8 cellular contexts compared by ENCODE assay signal in the genomic region with DNA sequence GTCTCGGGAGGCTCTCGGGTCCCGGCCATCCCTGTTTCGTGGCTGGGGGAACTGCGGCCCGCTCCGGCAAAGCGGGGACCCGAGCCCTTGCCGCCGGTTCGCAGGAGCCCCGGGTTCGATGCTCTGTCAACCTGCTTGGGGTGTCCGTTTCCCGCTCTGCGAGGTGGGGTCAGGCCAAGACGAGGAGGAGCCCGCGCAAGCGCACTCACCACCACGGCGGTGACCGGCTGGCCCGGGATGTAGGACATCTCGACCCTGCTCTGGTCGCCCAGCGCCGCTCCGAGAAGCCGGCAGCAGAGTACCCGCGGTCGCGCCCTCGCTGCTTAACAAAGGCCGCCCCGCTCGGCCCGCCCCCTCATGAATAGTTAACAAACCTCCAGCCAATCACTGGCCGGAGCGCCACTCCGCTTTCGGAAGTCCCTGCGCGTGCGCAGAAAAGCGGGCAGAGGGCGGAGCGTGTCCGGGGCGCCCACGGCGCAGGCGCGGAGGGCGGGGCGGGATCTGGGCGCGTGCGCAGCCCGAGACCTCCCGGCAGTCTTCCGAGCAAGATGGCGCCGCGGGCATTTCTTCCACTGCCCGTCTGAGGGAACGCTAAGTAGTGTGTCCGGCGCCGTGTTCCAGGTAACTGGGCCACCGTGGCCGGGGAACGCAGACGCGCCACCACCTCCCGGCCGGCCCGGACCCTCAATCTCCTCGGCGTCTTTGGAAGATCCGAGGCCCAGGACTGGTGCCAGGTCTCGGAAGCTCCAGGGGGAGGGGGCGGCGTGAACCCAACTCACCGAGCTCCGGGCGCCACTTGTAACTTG. TPM values are rescaled to one million over a fixed set of nuclear protein-coding genes. Genes with fewer than 3 reads are reported as not detected.
DNase-seq lines count a peak whose midpoint lies in the region; ATAC-seq and TF ChIP-seq lines count a peak whose summit lies in the region.

EMC6 (plus strand) TSS at position 534 of the 806 bp plus-strand sequence. CDS start 335 bp downstream, outside the sequence.
A gene with protein sequence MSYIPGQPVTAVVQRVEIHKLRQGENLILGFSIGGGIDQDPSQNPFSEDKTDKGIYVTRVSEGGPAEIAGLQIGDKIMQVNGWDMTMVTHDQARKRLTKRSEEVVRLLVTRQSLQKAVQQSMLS (minus strand): TSS at position 300 of the 806 bp plus-strand sequence. CDS start 52 bp downstream, at position 248.

- dilution Hi-C loops in mammary epithelial cell (cut with HindIII; ENCODE audit: low sequenced_read_pairs) = no loop called here

- DNase-seq in NCI-H2227 (lab: John Stamatoyannopoulos, UW; ENCODE audit: unreplicated experiment) = peak; percentile 97
- DNase-seq in WERI-Rb-1 = peak; percentile 98
- peak; percentile 97 for DNase-seq in mammary epithelial cell

- ATAC-seq in GM18870 (IDR thresholded peaks at IDR 0.05; ENCODE audit: unreplicated experiment) = peak; percentile 79
- peak; percentile 83 for ATAC-seq in HG03135 (IDR thresholded peaks at IDR 0.05; ENCODE audit: unreplicated experiment)

- H3K4me1 ChIP-seq in ACC112 (ENCODE audit: control insufficient read depth, insufficient read depth, low read length, unreplicated experiment) = peaks cover 21% of the 10 kb centered on the region
- peaks cover 23% of the 10 kb centered on the region for H3K4me1 ChIP-seq in mammary epithelial cell (ENCODE audit: insufficient read depth, low read length)
- 0 out of 2 replicates have a peak, but pooled peaks cover 2% of the 10 kb centered on the region for H3K4me1 ChIP-seq in iPS-20b (ENCODE audit: insufficient read depth, low read length)

- H3K9ac ChIP-seq in mammary epithelial cell (ENCODE audit: insufficient read depth, low read length) (peak within 1 kb of the TSS; percentile 88), iPS-20b (ENCODE audit: low read depth, low read length) (peak within 1 kb of the TSS; percentile 95)

- intact Hi-C loops in mammary epithelial cell (cut with micrococcal nuclease) = loop anchor here (5.0 kb wide), 1 partner anchor 111 kb away; the partner anchor contains the start of gene TRPV3

- H3K79me2 ChIP-seq in ACC112 (ENCODE audit: control insufficient read depth, insufficient read depth, low read length, unreplicated experiment) (peaks cover 50% of the 10 kb centered on the region), mammary epithelial cell (ENCODE audit: insufficient read depth, low read length) (peaks cover 67% of the 10 kb centered on the region)

- peak within 1 kb of the TSS; percentile 96 for H3K4me2 ChIP-seq in mammary epithelial cell (ENCODE audit: insufficient read depth, low read depth, low read length)

- CTCF ChIA-PET in mammary epithelial cell (lab: Charles Lee; ENCODE audit: low non-redundant PET) = no interaction called here

- H3K9me3 ChIP-seq in WERI-Rb-1 (ENCODE audit: severe bottlenecking) (no peaks in the 10 kb centered on the region), mammary epithelial cell (replicated peaks; ENCODE audit: insufficient read depth, low read length) (no peaks in the 10 kb centered on the region), iPS-20b (ENCODE audit: insufficient read depth, low read depth, low read length) (no peaks in the 10 kb centered on the region)

- 4% methylated on average over 25 of the region's 89 CpGs for WGBS in mammary epithelial cell (ENCODE audit: low coverage, missing lambda C conversion rate)

- H2AFZ ChIP-seq in ACC112 (ENCODE audit: low read length, unreplicated experiment) (peak within 1 kb of the TSS; percentile 69), mammary epithelial cell (ENCODE audit: low read depth, low read length) (peak within 1 kb of the TSS; percentile 88)

- H3K36me3 ChIP-seq in ACC112 (ENCODE audit: insufficient read depth, low read length) (no peaks in the 10 kb centered on the region), WERI-Rb-1 (peaks cover 33% of the 10 kb centered on the region), mammary epithelial cell (ENCODE audit: insufficient read depth, low read length) (no peaks in the 10 kb centered on the region), iPS-20b (ENCODE audit: insufficient read depth, low read depth, low read length) (peaks cover 24% of the 10 kb centered on the region)

- peak within 1 kb of the TSS; percentile 85 for H3K27ac ChIP-seq in ACC112 (ENCODE audit: low read depth, low read length)
- H3K27ac ChIP-seq in WERI-Rb-1 = peak within 1 kb of the TSS; percentile 96
- H3K27ac ChIP-seq in mammary epithelial cell (ENCODE audit: insufficient read depth, low read depth, low read length) = peak within 1 kb of the TSS; percentile 78
- H3K27ac ChIP-seq in iPS-20b (ENCODE audit: low read length) = peak within 1 kb of the TSS; percentile 50
- H3K27ac ChIP-seq in skin epidermis = peak within 1 kb of the TSS; percentile 67 to 99 (median 94)

- in situ Hi-C loops in mammary epithelial cell (cut with MboI; ENCODE audit: low sequenced_read_pairs in 2 of 2) = loop anchor here in 1 of 2 donors (25.0 kb wide), 2 partner anchors 631 to 831 kb away; no protein-coding TSS in a partner anchor

- H3K4me3 ChIP-seq in ACC112 (ENCODE audit: low read depth, low read length) (peak within 1 kb of the TSS; percentile 88), WERI-Rb-1 (ENCODE audit: low read depth, low read length) (peak within 1 kb of the TSS; percentile 80), mammary epithelial cell (replicated peaks in 1 of 3; ENCODE audit: insufficient read depth in 1 of 3, low read depth in 2 of 3, low read length in 3 of 3) (peak within 1 kb of the TSS; percentile 91 to 96 (median 94)), iPS-20b (ENCODE audit: low read length) (peak within 1 kb of the TSS; percentile 96), skin epidermis (peak within 1 kb of the TSS; percentile 66 to 97 (median 92))

- H3K27me3 ChIP-seq in ACC112 (ENCODE audit: insufficient read depth, low read length) = no peaks in the 10 kb centered on the region
- H3K27me3 ChIP-seq in WERI-Rb-1 (ENCODE audit: insufficient read depth, low read depth, severe bottlenecking) = no peaks in the 10 kb centered on the region
- no peaks in the 10 kb centered on the region for H3K27me3 ChIP-seq in mammary epithelial cell (ENCODE audit: insufficient read depth, low read length)
- no peaks in the 10 kb centered on the region for H3K27me3 ChIP-seq in iPS-20b (ENCODE audit: insufficient read depth, low read length)

- BruUV-seq in mammary epithelial cell (replicated peaks; lab: Mats Ljungman, UMichigan) = TSS peak; percentile 42

- no peaks in the 10 kb centered on the region for H4K20me1 ChIP-seq in mammary epithelial cell (ENCODE audit: insufficient read depth, low read length)

- no peak for TF ChIP-seq CTCF in WERI-Rb-1 (IDR thresholded peaks at IDR 0.05; ENCODE audit: low read depth, low read length)
- no peak for TF ChIP-seq CTCF in mammary epithelial cell (conservative IDR thresholded peaks at IDR 0.05 in 1 of 2, IDR thresholded peaks at IDR 0.05 in 1 of 2; ENCODE audit: extremely low read depth in 1 of 2, insufficient read depth in 1 of 2, low read depth in 1 of 2, low read length in 2 of 2)

RNA-seq across cellular contexts. Expression of gene EMC6, which starts in this region (rescaled TPM):
- total RNA-seq in mammary epithelial cell = 10 to 100 TPM; 11.0 to 57.9 TPM
- 61.8 TPM for polyA plus RNA-seq in mammary epithelial cell
- polyA minus RNA-seq in mammary epithelial cell = 4.9 TPM

RNA-seq across cellular contexts. Expression of the second gene that starts in this region (rescaled TPM):
- total RNA-seq in mammary epithelial cell = 100 to 1,000 TPM; 188 to 213 TPM
- polyA plus RNA-seq in mammary epithelial cell = 141 TPM
- 78.6 TPM for polyA minus RNA-seq in mammary epithelial cell

Comparison
In these comparisons a context has a peak if more than half of its experiments do, and no peak if none do; other contexts are left out.
1. Peak in every context shown above with its lines: DNase-seq, ATAC-seq, H3K4me3 ChIP-seq and H3K27ac ChIP-seq.